In genomic region chr2:234953116-234954031, GRCh38 we compare ENCODE assay signal across 8 cellular contexts. TPM values are rescaled to one million over a fixed set of nuclear protein-coding genes. Genes with fewer than 3 reads are reported as not detected.
DNase-seq lines count a peak whose midpoint lies in the region; ATAC-seq and TF ChIP-seq lines count a peak whose summit lies in the region.

No MANE protein-coding gene starts in this region.

- no peaks in the 10 kb centered on the region for H3K4me1 Mint-ChIP-seq in activated T-cell treated with anti-CD3 and anti-CD28 coated beads, Interleukin-2, amount 50 U/mL, for 72 hours (ENCODE audit: low read depth)

- ATAC-seq in activated T-cell treated with anti-CD3 and anti-CD28 coated beads, Interleukin-2, amount 50 U/mL, for 72 hours (replicated peaks in 1 of 2) = no peak
- ATAC-seq in lung (ENCODE audit: insufficient read depth, low FRiP score) = no peak

- H3K9me3 Mint-ChIP-seq in activated T-cell treated with anti-CD3 and anti-CD28 coated beads, Interleukin-2, amount 50 U/mL, for 72 hours = no peaks in the 10 kb centered on the region

- BruUV-seq in mammary epithelial cell (replicated peaks; lab: Mats Ljungman, UMichigan) (TSS peak; percentile 7), OCI-LY7 (replicated peaks; lab: Mats Ljungman, UMichigan) (no TSS peak)

- intact Hi-C loops in mammary epithelial cell (cut with micrococcal nuclease) = loop anchor here (1.0 to 10.0 kb wide), 5 partner anchors 73 to 699 kb away; no protein-coding TSS in a partner anchor
- intact Hi-C loops in OCI-LY7 (cut with micrococcal nuclease; ENCODE audit: unreplicated experiment) = no loop called here

- peak overlapping the region; percentile 95 for H3K9ac ChIP-seq in mammary epithelial cell (ENCODE audit: insufficient read depth, low read length)

- H4K20me1 ChIP-seq in mammary epithelial cell (ENCODE audit: insufficient read depth, low read length) (no peaks in the 10 kb centered on the region), OCI-LY7 (ENCODE audit: insufficient read depth, low read length) (no peaks in the 10 kb centered on the region)

- CTCF ChIA-PET in mammary epithelial cell (lab: Charles Lee; ENCODE audit: low non-redundant PET) (no interaction called here), OCI-LY7 (lab: Charles Lee; ENCODE audit: unreplicated experiment) (no interaction called here), GM10248 (lab: Yijun Ruan, JAX) (no interaction called here)

- 8% methylated on average over 15 of the region's 20 CpGs for WGBS in mammary epithelial cell (ENCODE audit: low coverage, missing lambda C conversion rate)
- 50 to 60% methylated on average over 20 of the region's 20 CpGs for WGBS in lung, 2 donors
- WGBS in tibial nerve, 2 donors = 42 to 43% methylated on average over 20 of the region's 20 CpGs

- TF ChIP-seq EP300 in tibial nerve (IDR thresholded peaks at IDR 0.05) = peak in 1 of 2 donors; percentile 5

- POLR2A ChIA-PET in OCI-LY7 (lab: Charles Lee) (no interaction called here), GM10248 (lab: Yijun Ruan, JAX) (no interaction called here)

- in situ Hi-C loops in mammary epithelial cell (cut with MboI; ENCODE audit: low sequenced_read_pairs in 2 of 2) = loop anchor here in 1 of 2 donors (5.0 to 10.0 kb wide), 2 partner anchors 71 to 401 kb away; no protein-coding TSS in a partner anchor

- dilution Hi-C loops in mammary epithelial cell (cut with HindIII; ENCODE audit: low sequenced_read_pairs) = no loop called here

- no peaks in the 10 kb centered on the region for H3K36me3 Mint-ChIP-seq in activated T-cell treated with anti-CD3 and anti-CD28 coated beads, Interleukin-2, amount 50 U/mL, for 72 hours (ENCODE audit: insufficient read depth in 2 of 2)

- peaks cover 68% of the 10 kb centered on the region for H3K79me2 ChIP-seq in mammary epithelial cell (ENCODE audit: insufficient read depth, low read length)
- no peaks in the 10 kb centered on the region for H3K79me2 ChIP-seq in OCI-LY7 (ENCODE audit: insufficient read depth, low read depth, low read length)

- TF ChIP-seq POLR2A in tibial nerve (IDR thresholded peaks at IDR 0.05) = no peak

- TF ChIP-seq CTCF in mammary epithelial cell (conservative IDR thresholded peaks at IDR 0.05 in 1 of 2, IDR thresholded peaks at IDR 0.05 in 1 of 2; ENCODE audit: extremely low read depth in 1 of 2, insufficient read depth in 1 of 2, low read depth in 1 of 2, low read length in 2 of 2) (no peak), lung (IDR thresholded peaks at IDR 0.05; ENCODE audit: control extremely low read depth, extremely low read depth) (no peak), tibial nerve (IDR thresholded peaks at IDR 0.05) (no peak), OCI-LY7 (conservative IDR thresholded peaks at IDR 0.05; ENCODE audit: low read length) (no peak), GM10248 (IDR thresholded peaks at IDR 0.05; ENCODE audit: control extremely low read depth, extremely low read depth, low read depth, missing control alignments) (no peak)

- H3K27ac Mint-ChIP-seq in activated T-cell treated with anti-CD3 and anti-CD28 coated beads, Interleukin-2, amount 50 U/mL, for 72 hours = no peak overlapping the region

- no peaks in the 10 kb centered on the region for H3K9me2 ChIP-seq in OCI-LY7 (ENCODE audit: insufficient read depth, low read length)

- H3K4me3 Mint-ChIP-seq in activated T-cell treated with anti-CD3 and anti-CD28 coated beads, Interleukin-2, amount 50 U/mL, for 72 hours = peak overlapping the region; percentile 31 to 74

- H3K4me3 ChIP-seq in mammary epithelial cell (replicated peaks in 1 of 3; ENCODE audit: insufficient read depth in 1 of 3, low read depth in 2 of 3, low read length in 3 of 3) (peak overlapping the region; percentile 79 to 93 (median 82)), lung (peak overlapping the region; percentile 73), tibial nerve (peak overlapping the region; percentile 47 to 86 (median 60)), OCI-LY7 (ENCODE audit: low read depth, low read length, poor library complexity, severe bottlenecking) (no peak overlapping the region)

- no peaks in the 10 kb centered on the region for H3K27me3 ChIP-seq in mammary epithelial cell (ENCODE audit: insufficient read depth, low read length)
- H3K27me3 ChIP-seq in lung (ENCODE audit: control insufficient read depth, insufficient read depth) = no peaks in the 10 kb centered on the region
- peaks cover 0 to 21% of the 10 kb centered on the region in 2 donors for H3K27me3 ChIP-seq in tibial nerve

- H3K9me3 ChIP-seq in mammary epithelial cell (replicated peaks; ENCODE audit: insufficient read depth, low read length) (no peaks in the 10 kb centered on the region), lung (ENCODE audit: control insufficient read depth in 2 of 2, insufficient read depth in 1 of 2, low read length in 1 of 2) (no peaks in the 10 kb centered on the region), tibial nerve (no peaks in the 10 kb centered on the region), OCI-LY7 (ENCODE audit: low read length) (no peaks in the 10 kb centered on the region)

- H3K4me1 ChIP-seq in mammary epithelial cell (ENCODE audit: insufficient read depth, low read length) (peaks cover 56% of the 10 kb centered on the region), lung (ENCODE audit: control insufficient read depth in 2 of 2, insufficient read depth in 2 of 2, low read length in 2 of 2) (peaks cover 10 to 12% of the 10 kb centered on the region in 2 donors), tibial nerve (peaks cover 0 to 51% (median 6%) of the 10 kb centered on the region in 4 donors), OCI-LY7 (ENCODE audit: insufficient read depth, low read length, poor library complexity, severe bottlenecking) (no peaks in the 10 kb centered on the region)

- no peak for DNase-seq in activated T-cell treated with anti-CD3 and anti-CD28 coated beads, Interleukin-2, amount 50 U/mL, for 72 hours
- no peak for DNase-seq in activated T-cell treated with anti-CD3 and anti-CD28 coated beads, Interleukin-2, amount 50 U/mL, for 48 hours
- DNase-seq in mammary epithelial cell (no peak), lung (ENCODE audit: low spot score) (no peak), tibial nerve (ENCODE audit: low spot score in 2 of 2) (no peak), OCI-LY7 (ENCODE audit: low spot score) (no peak), GM10248 (ENCODE audit: extremely low spot score) (no peak), SW 1271 (lab: John Stamatoyannopoulos, UW) (no peak)

- H3K27me3 Mint-ChIP-seq in activated T-cell treated with anti-CD3 and anti-CD28 coated beads, Interleukin-2, amount 50 U/mL, for 72 hours (ENCODE audit: low read depth) = peaks cover 75% of the 10 kb centered on the region

- H3K4me2 ChIP-seq in mammary epithelial cell (ENCODE audit: insufficient read depth, low read depth, low read length) (peak overlapping the region; percentile 87), OCI-LY7 (ENCODE audit: low read length) (no peak overlapping the region)

- H2AFZ ChIP-seq in mammary epithelial cell (ENCODE audit: low read depth, low read length) (no peak overlapping the region), OCI-LY7 (ENCODE audit: low read length) (no peak overlapping the region)

- peak overlapping the region; percentile 94 for H3K27ac ChIP-seq in mammary epithelial cell (ENCODE audit: insufficient read depth, low read depth, low read length)
- peak overlapping the region; percentile 84 to 85 for H3K27ac ChIP-seq in lung (ENCODE audit: low read depth in 1 of 2, low read length in 1 of 2)
- H3K27ac ChIP-seq in tibial nerve = peak overlapping the region in 3 of 4 donors; percentile 79 to 84 (median 84)
- no peak overlapping the region for H3K27ac ChIP-seq in OCI-LY7 (ENCODE audit: low read depth, low read length, poor library complexity, severe bottlenecking)

- H3K36me3 ChIP-seq in mammary epithelial cell (ENCODE audit: insufficient read depth, low read length) = no peaks in the 10 kb centered on the region
- H3K36me3 ChIP-seq in lung (ENCODE audit: control insufficient read depth in 2 of 2, insufficient read depth in 2 of 2, low read length in 2 of 2) = no peaks in the 10 kb centered on the region
- no peaks in the 10 kb centered on the region for H3K36me3 ChIP-seq in tibial nerve
- no peaks in the 10 kb centered on the region for H3K36me3 ChIP-seq in OCI-LY7 (ENCODE audit: insufficient read depth, low read length)

RNA-seq across cellular contexts. Expression of gene SH3BP4, which starts 1.6 kb away (rescaled TPM):
- total RNA-seq in activated T-cell treated with anti-CD3 and anti-CD28 coated beads, Interleukin-2, amount 50 U/mL, for 72 hours = 1 to 10 TPM; 1.5 to 1.6 TPM
- total RNA-seq in mammary epithelial cell (10 to 100 TPM; 54.6 to 63.0 TPM), lung (10 to 100 TPM; 20.6 to 36.5 TPM), tibial nerve (10 to 100 TPM; 19.2 to 31.8 (median 24.3) TPM), OCI-LY7 (2022) (0.06 TPM in 1 of 2 replicates, not detected in the other)
- polyA plus RNA-seq in mammary epithelial cell (36.8 TPM), lung (10 to 100 TPM; 12.0 to 15.8 TPM)
- 66.1 TPM for polyA minus RNA-seq in mammary epithelial cell
- not detected in 2 replicates for total RNA-seq in OCI-LY7 (2014; rRNA removed; shearing (Covaris generic))

Comparison
In these comparisons a context has a peak if more than half of its experiments do, and no peak if none do; other contexts are left out.
1. RNA of gene SH3BP4, which starts 1.6 kb away (total RNA-seq): 54.6 to 63.0 TPM in mammary epithelial cell, 20.6 to 36.5 TPM in lung and 19.2 to 31.8 TPM in tibial nerve; 1.5 to 1.6 TPM in activated T-cell treated with anti-CD3 and anti-CD28 coated beads, Interleukin-2, amount 50 U/mL, for 72 hours and 0.06 TPM in OCI-LY7; every median in the first group is over 4 times any median in the second.